Comparison of ENCODE assay signal across 1 cellular context in genomic region chr6:116666869-116667268, GRCh38.
TF ChIP-seq lines count a peak whose summit lies in the region.

No MANE protein-coding gene starts in this region.

TF ChIP-seq in GM12878, 131 proteins besides CTCF, POLR2A, EP300 and RAD21 (continues in another document):
- peak; percentile 92 for TF ChIP-seq RUNX3 (IDR thresholded peaks at IDR 0.05; ENCODE audit: low read length)
- TF ChIP-seq BACH1 (IDR thresholded peaks at IDR 0.05; ENCODE audit: borderline replicate concordance): peak; percentile 81; the same call in 1 of the 2 replicates
- peak; percentile 75 for TF ChIP-seq SKIL (IDR thresholded peaks at IDR 0.05; ENCODE audit: low read depth, poor library complexity, severe bottlenecking)
- TF ChIP-seq PKNOX1 (IDR thresholded peaks at IDR 0.05): peak; percentile 68
- TF ChIP-seq ZNF24 (IDR thresholded peaks at IDR 0.05): no peak
- no peak for TF ChIP-seq IRF3 (IDR thresholded peaks at IDR 0.05)
- TF ChIP-seq BHLHE40 (IDR thresholded peaks at IDR 0.05; ENCODE audit: borderline replicate concordance in 1 of 2, low read depth in 2 of 2, low read length in 1 of 2): peak; percentile 54 to 61; a peak in 3 of 4 replicates
- TF ChIP-seq PML (IDR thresholded peaks at IDR 0.05; ENCODE audit: low read length): no peak; the same call in 1 of the 2 replicates
- TF ChIP-seq TCF7 (IDR thresholded peaks at IDR 0.05; ENCODE audit: borderline replicate concordance): peak; percentile 64; the same call in 1 of the 2 replicates
- TF ChIP-seq CBFB (IDR thresholded peaks at IDR 0.05; ENCODE audit: low read depth): 0 out of 2 replicates have a peak, but pooled peaks have one; percentile 53
- TF ChIP-seq MTA2 (IDR thresholded peaks at IDR 0.05; ENCODE audit: low read depth): peak; percentile 96
- peak; percentile 91 for TF ChIP-seq CUX1 (IDR thresholded peaks at IDR 0.05; ENCODE audit: insufficient replicate concordance, low read depth, low read length)
- peak; percentile 37; the same call in 1 of the 2 replicates for TF ChIP-seq FOXM1 (IDR thresholded peaks at IDR 0.05; ENCODE audit: low read depth, low read length)
- TF ChIP-seq CREB1 (IDR thresholded peaks at IDR 0.05; ENCODE audit: low read depth): 0 out of 2 replicates have a peak, but pooled peaks have one; percentile 32
- TF ChIP-seq IRF4 (IDR thresholded peaks at IDR 0.05; ENCODE audit: low read depth, low read length): no peak
- TF ChIP-seq BCL11A (IDR thresholded peaks at IDR 0.05; ENCODE audit: low read depth, low read length): peak; percentile 53; the same call in 1 of the 2 replicates
- 0 out of 2 replicates have a peak, but pooled peaks have one; percentile 33 for TF ChIP-seq NR2F1 (conservative IDR thresholded peaks at IDR 0.05)
- TF ChIP-seq IKZF2 (IDR thresholded peaks at IDR 0.05): peak; percentile 86
- TF ChIP-seq JUNB (IDR thresholded peaks at IDR 0.05): peak; percentile 86
- TF ChIP-seq ZSCAN29 (IDR thresholded peaks at IDR 0.05): no peak
- peak; percentile 91 for TF ChIP-seq ZNF217 (IDR thresholded peaks at IDR 0.05)
- peak; percentile 58; the same call in 1 of the 2 replicates for TF ChIP-seq BMI1 (IDR thresholded peaks at IDR 0.05; ENCODE audit: borderline replicate concordance)
- no peak for TF ChIP-seq CBX5 (IDR thresholded peaks at IDR 0.05; ENCODE audit: low read depth)
- no peak for TF ChIP-seq CEBPB (IDR thresholded peaks at IDR 0.05; ENCODE audit: borderline replicate concordance in 1 of 2, low read depth in 2 of 2, low read length in 2 of 2)
- TF ChIP-seq ATF7 (IDR thresholded peaks at IDR 0.05; ENCODE audit: low read depth): peak; percentile 90
- peak in 1 of 2 experiments; percentile 33; a peak in 1 of 4 replicates for TF ChIP-seq ETV6 (conservative IDR thresholded peaks at IDR 0.05 in 1 of 2, IDR thresholded peaks at IDR 0.05 in 1 of 2; ENCODE audit: borderline replicate concordance in 1 of 2, low read depth in 1 of 2)
- TF ChIP-seq FOXK2 (IDR thresholded peaks at IDR 0.05): no peak
- peak; percentile 77 for TF ChIP-seq DPF2 (IDR thresholded peaks at IDR 0.05)
- peak; percentile 68 for TF ChIP-seq NFIC (IDR thresholded peaks at IDR 0.05; ENCODE audit: low read depth, low read length)
- TF ChIP-seq RAD51 (IDR thresholded peaks at IDR 0.05): 0 out of 2 replicates have a peak, but pooled peaks have one; percentile 31
- no peak for TF ChIP-seq TCF3 (IDR thresholded peaks at IDR 0.05; ENCODE audit: borderline replicate concordance, insufficient read depth, low read depth, low read length)
- TF ChIP-seq CREM (IDR thresholded peaks at IDR 0.05; ENCODE audit: low read depth): 0 out of 2 replicates have a peak, but pooled peaks have one; percentile 26
- peak; percentile 68; the same call in 1 of the 2 replicates for TF ChIP-seq MXI1 (IDR thresholded peaks at IDR 0.05; ENCODE audit: low read depth, low read length)
- TF ChIP-seq IRF5 (IDR thresholded peaks at IDR 0.05; ENCODE audit: borderline replicate concordance): no peak
- TF ChIP-seq SMC3 (IDR thresholded peaks at IDR 0.05; ENCODE audit: borderline replicate concordance, low read length): no peak
- TF ChIP-seq ZNF592 (IDR thresholded peaks at IDR 0.05): no peak; the same call in 1 of the 2 replicates
- TF ChIP-seq RELB (IDR thresholded peaks at IDR 0.05; ENCODE audit: low read depth): peak; percentile 47; the same call in 1 of the 2 replicates
- TF ChIP-seq MEF2B (IDR thresholded peaks at IDR 0.05; ENCODE audit: partially characterized antibody, poor library complexity, severe bottlenecking): peak; percentile 36
- TF ChIP-seq IKZF1 (conservative IDR thresholded peaks at IDR 0.05): peak; percentile 48
- no peak for TF ChIP-seq ZBTB40 (IDR thresholded peaks at IDR 0.05; ENCODE audit: borderline replicate concordance)
